Comparison of ENCODE assay signal across 24 cellular contexts in the genomic region with DNA sequence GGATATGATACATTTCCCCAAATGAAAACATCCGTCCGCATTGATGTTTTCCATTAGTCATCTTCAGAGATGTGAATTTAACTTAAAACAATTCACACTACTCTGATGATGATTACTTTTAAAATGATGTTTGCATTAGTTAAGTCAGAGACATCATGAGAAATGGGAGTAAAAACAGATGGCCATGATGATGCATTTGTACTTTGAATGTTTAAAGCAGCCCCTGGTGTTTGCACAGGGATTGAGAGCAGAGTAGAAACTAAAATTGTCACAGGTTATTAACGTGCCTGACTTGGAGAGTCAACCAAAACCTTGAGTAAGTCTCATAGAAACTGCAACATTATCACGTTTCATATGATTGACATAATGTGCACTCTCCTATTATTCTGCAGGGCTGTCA.
DNase-seq lines count a peak whose midpoint lies in the region; ATAC-seq and TF ChIP-seq lines count a peak whose summit lies in the region.
"Had no signal": no experiment of that assay in that cellular context is flagged by ENCODE, and none has a peak within 500 bp of the region (broad histone marks: within the 10 kb centered on the region; RNA-seq: fewer than 3 reads in every experiment).

No MANE protein-coding gene starts in this region.

- DNase-seq in AG10803 (ENCODE audit: low read depth) (peak; percentile 8), GM23248 (peak; percentile 2), RWPE2 (ENCODE audit: low spot score) (no peak), epithelial cell of prostate (ENCODE audit: low read depth, low spot score) (no peak), mesothelial cell of epicardium (ENCODE audit: low spot score in 2 of 2, unreplicated experiment in 2 of 2) (no peak), ovary (no peak)
- DNase-seq: BE2C, DMS79, H7, HFFc6, MM.1S, NCI-H1092, NCI-H146, NCI-H2029, NCI-H446 treated with DMSO at 0.1 percent for 48 hours, NCI-H526 treated with DMSO at 0.1 percent for 48 hours had no signal

- no peaks in the 10 kb centered on the region for H3K9me3 Mint-ChIP-seq in mesothelial cell of epicardium

- H3K4me3 ChIP-seq in AG10803 (ENCODE audit: low read length) (no peak overlapping the region), GM23248 (no peak overlapping the region), RWPE2 (ENCODE audit: severe bottlenecking) (no peak overlapping the region), ovary (no peak overlapping the region)
- H3K4me3 ChIP-seq: A549, K562, SJSA1 had no signal

- no peak overlapping the region for H3K4me3 Mint-ChIP-seq in mesothelial cell of epicardium
- H3K4me3 Mint-ChIP-seq: HFFc6 had no signal

- H3K27ac Mint-ChIP-seq in mesothelial cell of epicardium = no peak overlapping the region
- H3K27ac Mint-ChIP-seq: HFFc6 had no signal

- H3K79me2 ChIP-seq in GM23248 (ENCODE audit: insufficient read depth) = no peaks in the 10 kb centered on the region

- H4K20me1 ChIP-seq in GM23248 (ENCODE audit: insufficient read depth) = no peaks in the 10 kb centered on the region

- H3K9ac ChIP-seq in GM23248 = no peak overlapping the region

- TF ChIP-seq EP300 in ovary (IDR thresholded peaks at IDR 0.05) = no peak

- no peaks in the 10 kb centered on the region for H3K9me2 ChIP-seq in GM23248 (ENCODE audit: insufficient read depth)

- H3K36me3 ChIP-seq in GM23248 (ENCODE audit: low read depth) = no peaks in the 10 kb centered on the region
- no peaks in the 10 kb centered on the region for H3K36me3 ChIP-seq in RWPE2 (ENCODE audit: low read depth)
- H3K36me3 ChIP-seq in ovary = no peaks in the 10 kb centered on the region
- H3K36me3 ChIP-seq: BE2C, SJSA1 had no signal

- no peaks in the 10 kb centered on the region for H3K36me3 Mint-ChIP-seq in mesothelial cell of epicardium

- TF ChIP-seq POLR2A in ovary (IDR thresholded peaks at IDR 0.05) = no peak

- 0 out of 2 replicates have a peak, but pooled peaks cover 3% of the 10 kb centered on the region for H3F3A ChIP-seq in GM23248 (ENCODE audit: insufficient read depth)

- 33 to 41% methylated on average over 4 of the region's 4 CpGs for WGBS in GM23248 (ENCODE audit: low coverage in 1 of 2, low lambda C conversion rate in 2 of 2, missing lambda C conversion rate in 2 of 2), 2 experiments
- WGBS in ovary, 3 donors = 79 to 82% (median 79%) methylated on average over 4 of the region's 4 CpGs

- no peaks in the 10 kb centered on the region for H3K27me3 ChIP-seq in GM23248 (replicated peaks; ENCODE audit: insufficient read depth)
- no peaks in the 10 kb centered on the region for H3K27me3 ChIP-seq in RWPE2 (ENCODE audit: insufficient read depth, poor library complexity, severe bottlenecking)
- no peaks in the 10 kb centered on the region for H3K27me3 ChIP-seq in ovary
- H3K27me3 ChIP-seq: BE2C, SJSA1 had no signal

- H3K4me1 ChIP-seq in GM23248 (ENCODE audit: insufficient read depth) (peaks cover 14% of the 10 kb centered on the region), RWPE2 (ENCODE audit: insufficient read depth, poor library complexity, severe bottlenecking) (peaks cover 27% of the 10 kb centered on the region), ovary (ENCODE audit: insufficient read depth) (no peaks in the 10 kb centered on the region)
- H3K4me1 ChIP-seq: A549, BE2C had no signal

- ATAC-seq in RWPE2 (ENCODE audit: low read depth) (peak; percentile 48), GM21576 (IDR thresholded peaks at IDR 0.05; ENCODE audit: unreplicated experiment) (no peak), HG02610 (IDR thresholded peaks at IDR 0.05; ENCODE audit: unreplicated experiment) (no peak)
- ATAC-seq: A549, HepG2, Right ventricle myocardium inferior had no signal

- no peaks in the 10 kb centered on the region for H3K9me3 ChIP-seq in GM23248 (ENCODE audit: low read depth)
- no peaks in the 10 kb centered on the region for H3K9me3 ChIP-seq in RWPE2 (ENCODE audit: severe bottlenecking)
- H3K9me3 ChIP-seq in ovary = no peaks in the 10 kb centered on the region
- H3K9me3 ChIP-seq: A549, BE2C, SJSA1 had no signal

- H2AFZ ChIP-seq in GM23248 = no peak overlapping the region

- intact Hi-C loops in ovary (cut with DNase I) = no loop called here

- TF ChIP-seq CTCF in AG10803 (conservative IDR thresholded peaks at IDR 0.05; ENCODE audit: low read length) (no peak), RWPE2 (IDR thresholded peaks at IDR 0.05; ENCODE audit: poor library complexity, severe bottlenecking) (no peak), mesothelial cell of epicardium (IDR thresholded peaks at IDR 0.05; ENCODE audit: unreplicated experiment) (no peak), ovary (IDR thresholded peaks at IDR 0.05) (no peak)

- H3K27me3 Mint-ChIP-seq in mesothelial cell of epicardium (ENCODE audit: low read depth) = no peaks in the 10 kb centered on the region

- H3K27ac ChIP-seq in GM23248 (no peak overlapping the region), RWPE2 (ENCODE audit: poor library complexity, severe bottlenecking) (peak overlapping the region; percentile 94), epithelial cell of prostate (peak overlapping the region; percentile 86), ovary (no peak overlapping the region)
- H3K27ac ChIP-seq: A549, HL-60, SJSA1 had no signal

- in situ Hi-C loops in GM23248 (cut with MboI) = no loop called here

- H3K4me1 Mint-ChIP-seq in mesothelial cell of epicardium = peaks cover 10% of the 10 kb centered on the region

- H3K4me2 ChIP-seq in GM23248 (ENCODE audit: unreplicated experiment) = no peak overlapping the region
- H3K4me2 ChIP-seq: A549 had no signal

Comparison
In these comparisons a context has a peak if more than half of its experiments do, and no peak if none do; other contexts are left out.
1. DNase-seq: peak in AG10803 (single experiment) and GM23248 (single experiment); none in RWPE2 (single experiment), epithelial cell of prostate (single experiment), mesothelial cell of epicardium (0 of 2) and ovary (0 of 5).
2. H3K27ac ChIP-seq: peak in RWPE2 (single experiment) and epithelial cell of prostate (single experiment); none in GM23248 (single experiment) and ovary (0 of 2).